21 cellular contexts compared by ENCODE assay signal in genomic region chr12:93115646-93116045, GRCh38.
DNase-seq lines count a peak whose midpoint lies in the region; ATAC-seq and TF ChIP-seq lines count a peak whose summit lies in the region.
"Had no signal": no experiment of that assay in that cellular context is flagged by ENCODE, and none has a peak within 500 bp of the region (broad histone marks: within the 10 kb centered on the region; RNA-seq: fewer than 3 reads in every experiment).

No MANE protein-coding gene starts in this region.

- no peak overlapping the region for H3K4me3 Mint-ChIP-seq in nephron progenitor cell
- no peak overlapping the region for H3K4me3 Mint-ChIP-seq in activated T-cell treated with anti-CD3 and anti-CD28 coated beads, Interleukin-2, amount 50 U/mL, for 72 hours
- H3K4me3 Mint-ChIP-seq: activated B cell treated with CpG ODN at 0.5 μM for 24 hours; activated T-helper 17 cell treated with anti-CD3 and anti-CD28 coated beads, Interleukin-2, amount 50 U/mL, for 72 hours; CD4-positive, alpha-beta T cell had no signal

- H3K27me3 ChIP-seq in cardiac muscle cell (no peaks in the 10 kb centered on the region), right atrium auricular region (no peaks in the 10 kb centered on the region), upper lobe of left lung (no peaks in the 10 kb centered on the region)
- H3K27me3 ChIP-seq: breast epithelium, pancreas, spleen, tibial nerve had no signal

- WGBS in upper lobe of left lung, 2 donors, result 45 to 54% methylated on average over 4 of the region's 4 CpGs

- no peaks in the 10 kb centered on the region for H3K27me3 Mint-ChIP-seq in nephron progenitor cell (ENCODE audit: low read depth, poor library complexity)
- no peaks in the 10 kb centered on the region for H3K27me3 Mint-ChIP-seq in activated T-cell treated with anti-CD3 and anti-CD28 coated beads, Interleukin-2, amount 50 U/mL, for 72 hours (ENCODE audit: low read depth)
- H3K27me3 Mint-ChIP-seq: activated B cell treated with CpG ODN at 0.5 μM for 24 hours; CD4-positive, alpha-beta T cell had no signal

- peaks cover 4% of the 10 kb centered on the region for H3K9me3 Mint-ChIP-seq in nephron progenitor cell
- peaks cover 0 to 5% of the 10 kb centered on the region in 2 donors for H3K9me3 Mint-ChIP-seq in activated T-cell treated with anti-CD3 and anti-CD28 coated beads, Interleukin-2, amount 50 U/mL, for 72 hours
- H3K9me3 Mint-ChIP-seq: activated B cell treated with CpG ODN at 0.5 μM for 24 hours; activated T-helper 17 cell treated with anti-CD3 and anti-CD28 coated beads, Interleukin-2, amount 50 U/mL, for 72 hours had no signal

- H3K27ac ChIP-seq in cardiac muscle cell, result peak overlapping the region; percentile 95
- peak overlapping the region in 1 of 2 donors; percentile 5 for H3K27ac ChIP-seq in right atrium auricular region
- H3K27ac ChIP-seq in upper lobe of left lung, result no peak overlapping the region
- H3K27ac ChIP-seq: breast epithelium, pancreas had no signal

- no peak overlapping the region for H3K4me3 ChIP-seq in cardiac muscle cell
- H3K4me3 ChIP-seq in right atrium auricular region, result no peak overlapping the region
- no peak overlapping the region for H3K4me3 ChIP-seq in upper lobe of left lung
- H3K4me3 ChIP-seq: breast epithelium, pancreas, spleen, tibial nerve had no signal

- H3K27ac Mint-ChIP-seq in nephron progenitor cell, result peak overlapping the region; percentile 27
- no peak overlapping the region for H3K27ac Mint-ChIP-seq in activated T-cell treated with anti-CD3 and anti-CD28 coated beads, Interleukin-2, amount 50 U/mL, for 72 hours
- H3K27ac Mint-ChIP-seq: activated B cell treated with CpG ODN at 0.5 μM for 24 hours; activated T-helper 17 cell treated with anti-CD3 and anti-CD28 coated beads, Interleukin-2, amount 50 U/mL, for 72 hours; CD4-positive, alpha-beta T cell had no signal

- no peaks in the 10 kb centered on the region for H3K36me3 Mint-ChIP-seq in nephron progenitor cell (ENCODE audit: low read depth)
- peaks cover 0 to 2% of the 10 kb centered on the region in 2 donors for H3K36me3 Mint-ChIP-seq in activated T-cell treated with anti-CD3 and anti-CD28 coated beads, Interleukin-2, amount 50 U/mL, for 72 hours (ENCODE audit: insufficient read depth in 2 of 2)

- H3K9me3 ChIP-seq in cardiac muscle cell (ENCODE audit: low read depth) (no peaks in the 10 kb centered on the region), right atrium auricular region (no peaks in the 10 kb centered on the region), upper lobe of left lung (no peaks in the 10 kb centered on the region)
- H3K9me3 ChIP-seq: breast epithelium, pancreas, spleen, tibial nerve had no signal

- no peak for TF ChIP-seq EP300 in upper lobe of left lung (IDR thresholded peaks at IDR 0.05)

- H3K4me1 ChIP-seq in cardiac muscle cell (ENCODE audit: low read depth) (peaks cover 39% of the 10 kb centered on the region), right atrium auricular region (peaks cover 0 to 47% of the 10 kb centered on the region in 2 donors), upper lobe of left lung (peaks cover 0 to 14% (median 5%) of the 10 kb centered on the region in 4 donors)
- H3K4me1 ChIP-seq: breast epithelium, pancreas had no signal

- H3K36me3 ChIP-seq in cardiac muscle cell (no peaks in the 10 kb centered on the region), right atrium auricular region (no peaks in the 10 kb centered on the region), upper lobe of left lung (no peaks in the 10 kb centered on the region)
- H3K36me3 ChIP-seq: breast epithelium, pancreas, spleen, tibial nerve had no signal

- DNase-seq in cardiac muscle cell (ENCODE audit: low read depth in 1 of 2, low spot score in 1 of 2), result peak in 1 of 2 donors; percentile 45
- no peak for DNase-seq in right atrium auricular region (ENCODE audit: low spot score)
- peak; percentile 42 for DNase-seq in fibroblast of gingiva (ENCODE audit: low read depth)
- DNase-seq in nephron progenitor cell, result no peak
- DNase-seq in activated CD4-positive, alpha-beta T cell treated with anti-CD3 and anti-CD28 coated beads for 4 hours, result no peak
- DNase-seq in upper lobe of left lung, result no peak
- no peak for DNase-seq in NCI-H526 (lab: John Stamatoyannopoulos, UW)
- DNase-seq in activated T-cell treated with anti-CD3 and anti-CD28 coated beads, Interleukin-2, amount 50 U/mL, for 72 hours, result no peak
- DNase-seq: activated B cell treated with CpG ODN at 0.5 μM for 24 hours; CD4-positive, alpha-beta T cell; NCI-H1417 treated with DMSO at 0.1 percent for 48 hours; NCI-H2227 treated with DMSO at 0.1 percent for 48 hours; NK-92 treated with Interleukin-12 subunit alpha and Interleukin-12 subunit beta, amount 100 ng/mL, for 24 hours; pancreas; RPMI8226; spleen; T-helper 2 cell had no signal

- no peak for ATAC-seq in upper lobe of left lung (ENCODE audit: low FRiP score in 2 of 2)
- no peak for ATAC-seq in activated T-cell treated with anti-CD3 and anti-CD28 coated beads, Interleukin-2, amount 50 U/mL, for 72 hours (replicated peaks in 1 of 2)
- ATAC-seq: activated T-helper 17 cell treated with anti-CD3 and anti-CD28 coated beads, Interleukin-2, amount 50 U/mL, for 72 hours; HCT116; pancreas had no signal

- peaks cover 47% of the 10 kb centered on the region for H3K4me1 Mint-ChIP-seq in nephron progenitor cell
- H3K4me1 Mint-ChIP-seq in activated T-cell treated with anti-CD3 and anti-CD28 coated beads, Interleukin-2, amount 50 U/mL, for 72 hours (ENCODE audit: low read depth), result no peaks in the 10 kb centered on the region
- H3K4me1 Mint-ChIP-seq: activated B cell treated with CpG ODN at 0.5 μM for 24 hours; activated T-helper 17 cell treated with anti-CD3 and anti-CD28 coated beads, Interleukin-2, amount 50 U/mL, for 72 hours had no signal

- TF ChIP-seq POLR2A in upper lobe of left lung (IDR thresholded peaks at IDR 0.05), result no peak

- TF ChIP-seq CTCF in cardiac muscle cell (IDR thresholded peaks at IDR 0.05; ENCODE audit: low read depth, low read length) (no peak), right atrium auricular region (IDR thresholded peaks at IDR 0.05) (no peak), nephron progenitor cell (IDR thresholded peaks at IDR 0.05) (no peak), upper lobe of left lung (IDR thresholded peaks at IDR 0.05) (no peak)
